In the genomic region with DNA sequence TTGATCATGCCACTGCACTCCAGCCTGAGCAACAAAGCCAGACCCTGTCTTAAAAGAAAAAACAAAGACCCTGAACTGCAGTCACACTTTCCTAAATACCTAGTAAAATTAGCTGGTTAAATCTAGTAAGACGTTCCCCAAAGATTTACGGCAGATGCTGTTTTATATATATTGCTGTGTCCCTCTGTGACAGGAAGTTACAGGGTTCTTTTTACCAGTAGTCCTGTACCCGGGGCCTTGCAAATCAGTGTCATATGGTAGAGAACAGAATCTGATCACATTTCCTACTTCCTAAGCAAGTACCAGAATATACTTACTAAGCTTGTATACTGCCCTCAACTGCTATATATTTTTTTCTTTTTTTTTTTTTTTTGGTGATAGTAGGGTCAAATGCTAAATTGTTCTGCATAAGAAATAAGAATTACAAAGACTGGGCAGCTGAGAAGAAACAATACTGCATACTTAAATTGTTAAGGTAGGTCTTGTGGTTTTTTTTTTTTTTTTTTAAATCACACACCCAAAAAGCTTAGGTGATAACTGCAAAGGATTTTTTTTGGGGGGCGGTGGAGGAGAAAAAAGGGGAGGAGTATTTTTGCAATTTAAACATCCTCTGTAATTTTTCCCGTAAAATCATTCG, we compare ENCODE assay signal across 11 cellular contexts. TPM values are rescaled to one million over a fixed set of nuclear protein-coding genes. Genes with fewer than 3 reads are reported as not detected.
DNase-seq lines count a peak whose midpoint lies in the region; ATAC-seq and TF ChIP-seq lines count a peak whose summit lies in the region.
"Had no signal": no experiment of that assay in that cellular context is flagged by ENCODE, and none has a peak within 500 bp of the region (broad histone marks: within the 10 kb centered on the region; RNA-seq: fewer than 3 reads in every experiment).

No MANE protein-coding gene starts in this region.

- peaks cover 14 to 42% (median 28%) of the 10 kb centered on the region in 11 experiments for H3K36me3 ChIP-seq in BLaER1 treated with 17β-estradiol and CSF1 and Interleukin-3, amounts not matched to agents 10 nM and 100 nM

- peaks cover 0 to 38% (median 9%) of the 10 kb centered on the region in 11 experiments; a peak in 15 of 22 replicates for H4K20me1 ChIP-seq in BLaER1 treated with 17β-estradiol and CSF1 and Interleukin-3, amounts not matched to agents 10 nM and 100 nM

- H3K27me3 Mint-ChIP-seq in activated naive CD8-positive, alpha-beta T cell treated with anti-CD3 and anti-CD28 coated beads for 36 hours, result no peaks in the 10 kb centered on the region
- no peaks in the 10 kb centered on the region for H3K27me3 Mint-ChIP-seq in neural crest cell (ENCODE audit: low read depth)

- POLR2A ChIA-PET in HEK293T (lab: Yijun Ruan, JAX), result no interaction called here

- no peak overlapping the region for H3K4me3 Mint-ChIP-seq in activated naive CD8-positive, alpha-beta T cell treated with anti-CD3 and anti-CD28 coated beads for 36 hours
- H3K4me3 Mint-ChIP-seq in neural crest cell, result peak overlapping the region; percentile 43

- ATAC-seq in GM19455 (IDR thresholded peaks at IDR 0.05; ENCODE audit: unreplicated experiment), result no peak
- no peak for ATAC-seq in HG03432 (IDR thresholded peaks at IDR 0.05; ENCODE audit: unreplicated experiment)
- no peak for ATAC-seq in omental fat pad (ENCODE audit: low FRiP score)

- H3K4me3 ChIP-seq in BLaER1 treated with 17β-estradiol and CSF1 and Interleukin-3, amounts not matched to agents 10 nM and 100 nM, result no peak overlapping the region

- CTCF ChIA-PET in HEK293T (lab: Yijun Ruan, JAX), result no interaction called here

- H3K9ac ChIP-seq in BLaER1 treated with 17β-estradiol and CSF1 and Interleukin-3, amounts not matched to agents 10 nM and 100 nM, result no peak overlapping the region; a peak in 1 of 22 replicates

- peaks cover 25 to 61% (median 45%) of the 10 kb centered on the region in 10 experiments for H3K4me1 ChIP-seq in BLaER1 treated with 17β-estradiol and CSF1 and Interleukin-3, amounts not matched to agents 10 nM and 100 nM

- peak overlapping the region; percentile 55 for H3K27ac Mint-ChIP-seq in activated naive CD8-positive, alpha-beta T cell treated with anti-CD3 and anti-CD28 coated beads for 36 hours
- no peak overlapping the region for H3K27ac Mint-ChIP-seq in neural crest cell (ENCODE audit: unreplicated experiment)

- peaks cover 33% of the 10 kb centered on the region for H3K36me3 Mint-ChIP-seq in activated naive CD8-positive, alpha-beta T cell treated with anti-CD3 and anti-CD28 coated beads for 36 hours
- no peaks in the 10 kb centered on the region for H3K36me3 Mint-ChIP-seq in neural crest cell (ENCODE audit: low read depth)

- H3K27me3 ChIP-seq in BLaER1 treated with 17β-estradiol and CSF1 and Interleukin-3, amounts not matched to agents 10 nM and 100 nM, result no peaks in the 10 kb centered on the region

- H3K27ac ChIP-seq in BLaER1 treated with 17β-estradiol and CSF1 and Interleukin-3, amounts not matched to agents 10 nM and 100 nM, result peak overlapping the region in 6 of 11 experiments; percentile 1 to 32 (median 10); a peak in 4 of 22 replicates

- H3K4me1 Mint-ChIP-seq in activated naive CD8-positive, alpha-beta T cell treated with anti-CD3 and anti-CD28 coated beads for 36 hours, result peaks cover 59% of the 10 kb centered on the region
- peaks cover 50% of the 10 kb centered on the region for H3K4me1 Mint-ChIP-seq in neural crest cell

- peak overlapping the region in 9 of 11 experiments; percentile 4 to 97 (median 93); a peak in 17 of 22 replicates for H3K4me2 ChIP-seq in BLaER1 treated with 17β-estradiol and CSF1 and Interleukin-3, amounts not matched to agents 10 nM and 100 nM

- H3K9me3 ChIP-seq in BLaER1 treated with 17β-estradiol and CSF1 and Interleukin-3, amounts not matched to agents 10 nM and 100 nM (replicated peaks in 1 of 11), result no peaks in the 10 kb centered on the region

- no peak for DNase-seq in HEK293T (ENCODE audit: extremely low spot score)
- no peak for DNase-seq in activated naive CD8-positive, alpha-beta T cell treated with anti-CD3 and anti-CD28 coated beads for 36 hours
- no peak for DNase-seq in neural crest cell (ENCODE audit: low read depth, low spot score)
- DNase-seq in NCI-H1436 (lab: John Stamatoyannopoulos, UW), result no peak
- DNase-seq in omental fat pad (ENCODE audit: low spot score), result no peak
- DNase-seq: activated T-cell treated with anti-CD3 and anti-CD28 coated beads for 4 hours, erythroblast, midbrain had no signal

- H3K9me3 Mint-ChIP-seq in activated naive CD8-positive, alpha-beta T cell treated with anti-CD3 and anti-CD28 coated beads for 36 hours, result no peaks in the 10 kb centered on the region
- no peaks in the 10 kb centered on the region for H3K9me3 Mint-ChIP-seq in neural crest cell

- TF ChIP-seq CTCF in neural crest cell (conservative IDR thresholded peaks at IDR 0.05), result no peak
- TF ChIP-seq CTCF in omental fat pad (IDR thresholded peaks at IDR 0.05), result no peak

TF ChIP-seq in HEK293T, 16 proteins besides CTCF, POLR2A, EP300 and RAD21:
- TF ChIP-seq ZNF384 (IDR thresholded peaks at IDR 0.05) (peak; percentile 41; the same call in 1 of the 2 replicates), NFRKB (IDR thresholded peaks at IDR 0.05) (no peak)

RNA-seq across cellular contexts. Expression of a gene that starts 27.3 kb away (rescaled TPM):
- total RNA-seq in activated naive CD8-positive, alpha-beta T cell treated with anti-CD3 and anti-CD28 coated beads for 36 hours, result 10 to 100 TPM; 58.0 to 62.4 TPM
- total RNA-seq in neural crest cell, result 75.5 and 79.6 TPM in 2 replicates
- 100 to 1,000 TPM in 2 of 4 donors, 10 to 100 TPM in 2; 75.3 to 124 (median 101) TPM for total RNA-seq in omental fat pad
